In genomic region chr4:96193061-96193460, GRCh38 we compare ENCODE assay signal across 15 cellular contexts.
DNase-seq lines count a peak whose midpoint lies in the region; ATAC-seq and TF ChIP-seq lines count a peak whose summit lies in the region.
"Had no signal": no experiment of that assay in that cellular context is flagged by ENCODE, and none has a peak within 500 bp of the region (broad histone marks: within the 10 kb centered on the region; RNA-seq: fewer than 3 reads in every experiment).

No MANE protein-coding gene starts in this region.

- TF ChIP-seq CTCF in choroid plexus epithelial cell (conservative IDR thresholded peaks at IDR 0.05; ENCODE audit: low read depth, low read length) (no peak), kidney epithelial cell (IDR thresholded peaks at IDR 0.05; ENCODE audit: insufficient read depth, low read length, poor library complexity, severe bottlenecking) (no peak), osteoblast (IDR thresholded peaks at IDR 0.05; ENCODE audit: extremely low read depth, low read depth, low read length) (no peak)

- H3K36me3 ChIP-seq in kidney epithelial cell (ENCODE audit: control insufficient read depth, insufficient read depth, low read length): no peaks in the 10 kb centered on the region
- no peaks in the 10 kb centered on the region for H3K36me3 ChIP-seq in osteoblast (ENCODE audit: insufficient read depth, low read length)
- H3K36me3 ChIP-seq: BLaER1 treated with 17β-estradiol and CSF1 and Interleukin-3, amounts not matched to agents 10 nM and 100 nM had no signal

- WGBS in right cardiac atrium: 36% methylated on average over 1 of the region's 1 CpG

- H3K79me2 ChIP-seq in osteoblast (ENCODE audit: insufficient read depth, low read length): no peaks in the 10 kb centered on the region

- DNase-seq in NCI-H345 (lab: John Stamatoyannopoulos, UW) (peak; percentile 3), NCI-H345 treated with DMSO at 0.1 percent for 48 hours (lab: John Stamatoyannopoulos, UW; ENCODE audit: unreplicated experiment) (no peak), choroid plexus epithelial cell (ENCODE audit: low read depth) (peak; percentile 4), kidney epithelial cell (ENCODE audit: low read depth) (peak; percentile 23), HUDEP-2 (lab: John Stamatoyannopoulos, UW; ENCODE audit: unreplicated experiment in 76 of 76) (no peak), dedifferentiated amniotic fluid mesenchymal stem cell (ENCODE audit: extremely low spot score) (no peak), right cardiac atrium (no peak), osteoblast (ENCODE audit: insufficient read length, low spot score, missing footprints) (no peak)
- DNase-seq: CD4-positive, alpha-beta T cell; DMS79; GM23248; H7 had no signal

- no peak overlapping the region for H3K4me2 ChIP-seq in osteoblast (ENCODE audit: insufficient read depth, low read length)
- H3K4me2 ChIP-seq: BLaER1 treated with 17β-estradiol and CSF1 and Interleukin-3, amounts not matched to agents 10 nM and 100 nM had no signal

- intact Hi-C loops in right cardiac atrium (cut with DNase I): no loop called here

- no peak overlapping the region for H2AFZ ChIP-seq in osteoblast (ENCODE audit: low read length)
- H2AFZ ChIP-seq: GM23248 had no signal

- H3K9me3 ChIP-seq in right cardiac atrium (ENCODE audit: control insufficient read depth, low read length) (no peaks in the 10 kb centered on the region), osteoblast (ENCODE audit: low read depth, low read length) (no peaks in the 10 kb centered on the region)
- H3K9me3 ChIP-seq: BLaER1 treated with 17β-estradiol and CSF1 and Interleukin-3, amounts not matched to agents 10 nM and 100 nM had no signal

- H3K4me1 ChIP-seq in right cardiac atrium (ENCODE audit: control insufficient read depth, insufficient read depth, low read length): no peaks in the 10 kb centered on the region
- H3K4me1 ChIP-seq in osteoblast (ENCODE audit: insufficient read depth, low read length): no peaks in the 10 kb centered on the region
- H3K4me1 ChIP-seq: BLaER1 treated with 17β-estradiol and CSF1 and Interleukin-3, amounts not matched to agents 10 nM and 100 nM had no signal

- H3K27ac ChIP-seq in right cardiac atrium (ENCODE audit: low read length) (no peak overlapping the region), osteoblast (ENCODE audit: low read depth, low read length) (no peak overlapping the region)
- H3K27ac ChIP-seq: 22Rv1; BLaER1 treated with 17β-estradiol and CSF1 and Interleukin-3, amounts not matched to agents 10 nM and 100 nM; GM23248 had no signal

- H4K20me1 ChIP-seq in osteoblast (ENCODE audit: insufficient read depth, low read length): no peaks in the 10 kb centered on the region
- H4K20me1 ChIP-seq: BLaER1 treated with 17β-estradiol and CSF1 and Interleukin-3, amounts not matched to agents 10 nM and 100 nM had no signal

- H3K4me3 ChIP-seq in choroid plexus epithelial cell (ENCODE audit: low read depth, low read length): no peak overlapping the region
- H3K4me3 ChIP-seq in kidney epithelial cell (ENCODE audit: low read depth, low read length): no peak overlapping the region
- no peak overlapping the region for H3K4me3 ChIP-seq in right cardiac atrium (ENCODE audit: low read length)
- H3K4me3 ChIP-seq in osteoblast (ENCODE audit: insufficient read depth, low read length): no peak overlapping the region
- H3K4me3 ChIP-seq: BLaER1 treated with 17β-estradiol and CSF1 and Interleukin-3, amounts not matched to agents 10 nM and 100 nM; GM12878; GM23248 had no signal

- no peak for ATAC-seq in right cardiac atrium
- ATAC-seq: GM12878 had no signal

- H3K27me3 ChIP-seq in kidney epithelial cell (ENCODE audit: control insufficient read depth, insufficient read depth, low read length) (no peaks in the 10 kb centered on the region), right cardiac atrium (ENCODE audit: control insufficient read depth, insufficient read depth) (no peaks in the 10 kb centered on the region), osteoblast (ENCODE audit: insufficient read depth, low read length) (no peaks in the 10 kb centered on the region)
- H3K27me3 ChIP-seq: BLaER1 treated with 17β-estradiol and CSF1 and Interleukin-3, amounts not matched to agents 10 nM and 100 nM had no signal

Comparison
In these comparisons a context has a peak if more than half of its experiments do, and no peak if none do; other contexts are left out.
1. DNase-seq: peak in NCI-H345 (single experiment), choroid plexus epithelial cell (single experiment) and kidney epithelial cell (single experiment); none in NCI-H345 treated with DMSO at 0.1 percent for 48 hours (single experiment), HUDEP-2 (0 of 76), dedifferentiated amniotic fluid mesenchymal stem cell (single experiment), right cardiac atrium (0 of 3) and osteoblast (single experiment).